ENCODE assay signal across 8 cellular contexts in genomic region chr14:21098892-21099595, GRCh38. TPM values are rescaled to one million over a fixed set of nuclear protein-coding genes. Genes with fewer than 3 reads are reported as not detected.
DNase-seq lines count a peak whose midpoint lies in the region; ATAC-seq and TF ChIP-seq lines count a peak whose summit lies in the region.

No MANE protein-coding gene starts in this region.

- CTCF ChIA-PET in BJ (lab: Yijun Ruan, JAX): interaction anchor here (7.8 to 14.7 kb wide), 4 partner anchors 26 to 85 kb away, joined by 100 to 233 read pairs (median 176); partner anchors contain the start of gene ARHGEF40

- POLR2A ChIA-PET in BJ (lab: Charles Lee): no interaction called here

- H3K27me3 ChIP-seq in BJ (ENCODE audit: control insufficient read depth, insufficient read depth, low read length): 0 out of 2 replicates have a peak, but pooled peaks cover 1% of the 10 kb centered on the region

- H3K4me3 Mint-ChIP-seq in IgD-negative memory B cell (peak overlapping the region; percentile 72 to 91 (median 88)), naive B cell (peak overlapping the region; percentile 81 to 90 (median 86))

- H3K27me3 Mint-ChIP-seq in IgD-negative memory B cell: peaks cover 22% of the 10 kb centered on the region
- H3K27me3 Mint-ChIP-seq in naive B cell: peaks cover 0 to 18% (median 10%) of the 10 kb centered on the region in 3 donors

- H3K4me3 ChIP-seq in BJ (ENCODE audit: low read depth, low read length): peak overlapping the region; percentile 46

- H3K36me3 Mint-ChIP-seq in IgD-negative memory B cell: no peaks in the 10 kb centered on the region
- H3K36me3 Mint-ChIP-seq in naive B cell: no peaks in the 10 kb centered on the region

- TF ChIP-seq CTCF in BJ (IDR thresholded peaks at IDR 0.05; ENCODE audit: insufficient read depth, low read depth, low read length): no peak

- H3K27ac Mint-ChIP-seq in IgD-negative memory B cell: peak overlapping the region; percentile 31 to 76 (median 54)
- H3K27ac Mint-ChIP-seq in naive B cell: peak overlapping the region in 4 of 6 donors; percentile 63 to 87 (median 84)

- H3K9me3 Mint-ChIP-seq in IgD-negative memory B cell (no peaks in the 10 kb centered on the region), naive B cell (no peaks in the 10 kb centered on the region)

- H3K36me3 ChIP-seq in BJ (ENCODE audit: control insufficient read depth, insufficient read depth, low read length): no peaks in the 10 kb centered on the region

- no peak for DNase-seq in BJ (ENCODE audit: low read depth)
- DNase-seq in caudate nucleus (lab: John Stamatoyannopoulos, UW): no peak
- no peak for DNase-seq in naive B cell
- DNase-seq in effector CD4-positive, alpha-beta T cell: no peak
- DNase-seq in RPMI8226: no peak

- ATAC-seq in naive B cell (ENCODE audit: low read depth in 2 of 2) (no peak), GM18907 (IDR thresholded peaks at IDR 0.05; ENCODE audit: unreplicated experiment) (no peak), HG02798 (IDR thresholded peaks at IDR 0.05; ENCODE audit: poor library complexity, unreplicated experiment) (no peak)

- H3K4me1 Mint-ChIP-seq in IgD-negative memory B cell: peaks cover 8 to 36% (median 9%) of the 10 kb centered on the region in 3 donors
- H3K4me1 Mint-ChIP-seq in naive B cell: peaks cover 14 to 32% (median 17%) of the 10 kb centered on the region in 3 donors

- H3K27ac ChIP-seq in caudate nucleus (ENCODE audit: low read depth, low read length): peak overlapping the region; percentile 95

RNA-seq across cellular contexts. Expression of gene ZNF219, which starts 0.6 kb away (rescaled TPM):
- polyA plus RNA-seq in BJ (2011; rRNA removed): 10.5 and 12.2 TPM in 2 replicates
- polyA minus RNA-seq in BJ (2011; rRNA and poly(A)+ RNA removed): 3.9 and 6.1 TPM in 2 replicates
- polyA plus RNA-seq in IgD-negative memory B cell: 1.0 TPM
- 1 to 10 TPM in 1 of 6 donors, under 1 TPM in 3, not detected in 2; 0.13 to 1.1 (median 0.56) TPM for polyA plus RNA-seq in naive B cell (ENCODE audit: low read depth in 6 of 6)

RNA-seq across cellular contexts. Expression of gene TMEM253, which starts 1.8 kb away (rescaled TPM):
- polyA plus RNA-seq in BJ (2011; rRNA removed): 0.55 and 0.75 TPM in 2 replicates
- polyA minus RNA-seq in BJ (2011; rRNA and poly(A)+ RNA removed): 0.14 TPM in 1 of 2 replicates, not detected in the other
- polyA plus RNA-seq in IgD-negative memory B cell: not detected
- polyA plus RNA-seq in naive B cell (ENCODE audit: low read depth in 6 of 6): not detected

RNA-seq across cellular contexts. Expression of gene ARHGEF40, which starts 28.9 kb away (rescaled TPM):
- polyA plus RNA-seq in BJ (2011; rRNA removed) (40.4 and 62.7 TPM in 2 replicates), IgD-negative memory B cell (not detected), naive B cell (ENCODE audit: low read depth in 6 of 6) (under 1 TPM in 5 of 6 donors, not detected in 1; 0.07 to 0.99 (median 0.27) TPM)
- polyA minus RNA-seq in BJ (2011; rRNA and poly(A)+ RNA removed): 38.1 and 59.2 TPM in 2 replicates

RNA-seq across cellular contexts. Expression of gene RNASE8, which starts 41.4 kb away (rescaled TPM):
- not detected in 2 replicates for polyA plus RNA-seq in BJ (2011; rRNA removed)
- not detected in 2 replicates for polyA minus RNA-seq in BJ (2011; rRNA and poly(A)+ RNA removed)
- not detected for polyA plus RNA-seq in IgD-negative memory B cell
- not detected for polyA plus RNA-seq in naive B cell (ENCODE audit: low read depth in 6 of 6)

RNA-seq across cellular contexts. Expression of gene OR5AU1, which starts 56.8 kb away (rescaled TPM):
- polyA plus RNA-seq in BJ (2011; rRNA removed): not detected in 2 replicates
- not detected in 2 replicates for polyA minus RNA-seq in BJ (2011; rRNA and poly(A)+ RNA removed)
- not detected for polyA plus RNA-seq in IgD-negative memory B cell
- polyA plus RNA-seq in naive B cell (ENCODE audit: low read depth in 6 of 6): not detected

Comparison
In these comparisons a context has a peak if more than half of its experiments do, and no peak if none do; other contexts are left out.
1. RNA of gene ARHGEF40, which starts 28.9 kb away (polyA plus RNA-seq): 40.4 to 62.7 TPM in BJ; 0.07 to 0.99 TPM in naive B cell and not detected in IgD-negative memory B cell (single experiment); every median in the first group is over 10 times any median in the second.